ENCODE assay signal across 25 cellular contexts in genomic region chr16:23020084-23020483, GRCh38.
"Had no signal": no experiment of that assay in that cellular context is flagged by ENCODE, and none has a peak within 500 bp of the region (broad histone marks: within the 10 kb centered on the region; RNA-seq: fewer than 3 reads in every experiment).

No MANE protein-coding gene starts in this region.

- DNase-seq: activated CD4-positive, alpha-beta memory T cell treated with anti-CD3 and anti-CD28 coated beads, Interleukin-2, amount 10 ng/mL, durations not matched to agents 7 days and 5 days; activated CD4-positive, alpha-beta T cell treated with anti-CD3 and anti-CD28 coated beads, Interleukin-2, amount 10 ng/mL, durations not matched to agents 24 days and 14 days; activated gamma-delta T cell; activated naive CD4-positive, alpha-beta T cell treated with anti-CD3 and anti-CD28 coated beads, Interleukin-2, amount 50 U/mL, for 16 hours; anterior cingulate cortex; body of pancreas; cortex of kidney; endodermal cell; esophagus squamous epithelium; gastrocnemius medialis; hippocampal formation; kidney glomerular epithelial cell; left lung; naive B cell; ovary; spleen; stimulated activated CD4-positive, alpha-beta T cell treated with anti-CD3 and anti-CD28 coated beads, Interleukin-4, amount 100 ng/mL, for 1 hour; stimulated activated naive CD4-positive, alpha-beta T cell had no signal

- H3K36me3 Mint-ChIP-seq: type B pancreatic cell had no signal

- H3K36me3 ChIP-seq: cardiac muscle cell, esophagus squamous epithelium, gastrocnemius medialis, left lung, ovary, prostate gland, spleen, thoracic aorta, vagina had no signal

- H3K27ac Mint-ChIP-seq: activated CD4-positive, alpha-beta memory T cell treated with anti-CD3 and anti-CD28 coated beads, Interleukin-2, amount 10 ng/mL, durations not matched to agents 7 days and 5 days; activated CD4-positive, alpha-beta T cell treated with anti-CD3 and anti-CD28 coated beads, Interleukin-2, amount 10 ng/mL, durations not matched to agents 24 days and 14 days; endodermal cell; type B pancreatic cell had no signal

- H3K4me3 Mint-ChIP-seq: activated CD4-positive, alpha-beta memory T cell treated with anti-CD3 and anti-CD28 coated beads, Interleukin-2, amount 10 ng/mL, durations not matched to agents 7 days and 5 days; activated CD4-positive, alpha-beta T cell treated with anti-CD3 and anti-CD28 coated beads, Interleukin-2, amount 10 ng/mL, durations not matched to agents 24 days and 14 days; endodermal cell; naive B cell; type B pancreatic cell had no signal

- H3K4me1 ChIP-seq: body of pancreas, esophagus squamous epithelium, gastrocnemius medialis, left lung, prostate gland, spleen, vagina had no signal

- H3K27me3 ChIP-seq: body of pancreas, cardiac muscle cell, gastrocnemius medialis, left lung, ovary, vagina had no signal

- H3K4me1 Mint-ChIP-seq: activated CD4-positive, alpha-beta memory T cell treated with anti-CD3 and anti-CD28 coated beads, Interleukin-2, amount 10 ng/mL, durations not matched to agents 7 days and 5 days; activated CD4-positive, alpha-beta T cell treated with anti-CD3 and anti-CD28 coated beads, Interleukin-2, amount 10 ng/mL, durations not matched to agents 24 days and 14 days; naive B cell had no signal

- H3K27me3 Mint-ChIP-seq: activated CD4-positive, alpha-beta memory T cell treated with anti-CD3 and anti-CD28 coated beads, Interleukin-2, amount 10 ng/mL, durations not matched to agents 7 days and 5 days; activated CD4-positive, alpha-beta T cell treated with anti-CD3 and anti-CD28 coated beads, Interleukin-2, amount 10 ng/mL, durations not matched to agents 24 days and 14 days had no signal

- H3K4me3 ChIP-seq: body of pancreas, cardiac muscle cell, esophagus squamous epithelium, gastrocnemius medialis, left lung, lung, ovary, prostate gland, spleen, thoracic aorta, vagina had no signal

- H3K9me3 ChIP-seq: body of pancreas, esophagus squamous epithelium, gastrocnemius medialis, left lung, ovary, prostate gland, thoracic aorta, vagina had no signal

- H3K27ac ChIP-seq: body of pancreas, cardiac muscle cell, esophagus squamous epithelium, gastrocnemius medialis, left lung, ovary, prostate gland, spleen, thoracic aorta, vagina had no signal

- ATAC-seq: activated CD4-positive, CD25-positive, alpha-beta regulatory T cell treated with anti-CD3 and anti-CD28 coated beads, Interleukin-2, amount 50 U/mL, for 24 hours; body of pancreas; gastrocnemius medialis; left lung had no signal

- H3K9me3 Mint-ChIP-seq: activated CD4-positive, alpha-beta memory T cell treated with anti-CD3 and anti-CD28 coated beads, Interleukin-2, amount 10 ng/mL, durations not matched to agents 7 days and 5 days; activated CD4-positive, alpha-beta T cell treated with anti-CD3 and anti-CD28 coated beads, Interleukin-2, amount 10 ng/mL, durations not matched to agents 24 days and 14 days; endodermal cell; type B pancreatic cell had no signal
